In genomic region chr5:157859227-157859575, GRCh38 we compare ENCODE assay signal across 8 cellular contexts. TPM values are rescaled to one million over a fixed set of nuclear protein-coding genes. Genes with fewer than 3 reads are reported as not detected.
DNase-seq lines count a peak whose midpoint lies in the region; ATAC-seq and TF ChIP-seq lines count a peak whose summit lies in the region.

No MANE protein-coding gene starts in this region.

- no peak overlapping the region for H2BK120ac ChIP-seq in neuronal stem cell (ENCODE audit: low read depth, low read length)

- in situ Hi-C loops in ACHN (cut with HindIII; ENCODE audit: low pct_ligation_motif_present, low pct_unique_long_range_greater_than_20kb, low sequenced_read_pairs) = no loop called here

- peaks cover 7% of the 10 kb centered on the region for H3K79me1 ChIP-seq in neuronal stem cell (ENCODE audit: low read depth, low read length)

- no peak overlapping the region for H3K14ac ChIP-seq in neuronal stem cell (ENCODE audit: low read length)

- H2BK15ac ChIP-seq in neuronal stem cell (ENCODE audit: low read length) = no peak overlapping the region

- no peak overlapping the region for H2BK5ac ChIP-seq in neuronal stem cell (ENCODE audit: low read length)

- peak overlapping the region; percentile 99 for H3K4me3 Mint-ChIP-seq in CD4-positive, alpha-beta T cell
- H3K4me3 Mint-ChIP-seq in endodermal cell = peak overlapping the region; percentile 96

- ATAC-seq in CD4-positive, alpha-beta T cell (ENCODE audit: poor library complexity) = no peak
- ATAC-seq in HG02588 (IDR thresholded peaks at IDR 0.05; ENCODE audit: unreplicated experiment) (no peak), GM21367 (IDR thresholded peaks at IDR 0.05; ENCODE audit: unreplicated experiment) (no peak)

- no peak overlapping the region for H4K8ac ChIP-seq in neuronal stem cell (ENCODE audit: low read depth, low read length)

- H3K4ac ChIP-seq in neuronal stem cell (ENCODE audit: low read length) = no peak overlapping the region

- no peaks in the 10 kb centered on the region for H3K9me3 Mint-ChIP-seq in CD4-positive, alpha-beta T cell
- H3K9me3 Mint-ChIP-seq in endodermal cell = no peaks in the 10 kb centered on the region

- no peaks in the 10 kb centered on the region for H3K27me3 ChIP-seq in CD4-positive, alpha-beta T cell (ENCODE audit: control insufficient read depth, insufficient read depth, low read length)
- no peaks in the 10 kb centered on the region for H3K27me3 ChIP-seq in endodermal cell (ENCODE audit: control insufficient read depth, insufficient read depth, low read length, poor library complexity, severe bottlenecking)
- H3K27me3 ChIP-seq in neuronal stem cell (ENCODE audit: control insufficient read depth in 3 of 3, insufficient read depth in 3 of 3, low read depth in 1 of 3, low read length in 3 of 3) = no peaks in the 10 kb centered on the region

- H3K9me2 ChIP-seq in OCI-LY7 (ENCODE audit: insufficient read depth, low read length) = no peaks in the 10 kb centered on the region

- peak overlapping the region; percentile 94 for H3K27ac Mint-ChIP-seq in CD4-positive, alpha-beta T cell
- H3K27ac Mint-ChIP-seq in endodermal cell = peak overlapping the region; percentile 97

- no peak for DNase-seq in CD4-positive, alpha-beta T cell
- DNase-seq in OCI-LY7 (ENCODE audit: low spot score) = no peak
- DNase-seq in endodermal cell = no peak
- no peak for DNase-seq in neuronal stem cell (ENCODE audit: low spot score)
- DNase-seq in HEK293T (ENCODE audit: extremely low spot score) = no peak
- no peak for DNase-seq in ACHN

- H3K9ac ChIP-seq in endodermal cell (ENCODE audit: extremely low read depth, low read length, poor library complexity, severe bottlenecking) (no peak overlapping the region), neuronal stem cell (ENCODE audit: low read depth, low read length, poor library complexity) (no peak overlapping the region)

- H4K91ac ChIP-seq in neuronal stem cell (ENCODE audit: low read depth, low read length, poor library complexity) = no peak overlapping the region

- peak overlapping the region; percentile 96 for H3K4me3 ChIP-seq in OCI-LY7 (ENCODE audit: low read depth, low read length, poor library complexity, severe bottlenecking)
- H3K4me3 ChIP-seq in endodermal cell (ENCODE audit: low read length) = peak overlapping the region; percentile 93
- H3K4me3 ChIP-seq in neuronal stem cell (ENCODE audit: low read length in 2 of 2) = peak overlapping the region in 1 of 2 donors; percentile 81

- no peaks in the 10 kb centered on the region for H3K9me3 ChIP-seq in CD4-positive, alpha-beta T cell (ENCODE audit: control insufficient read depth, low read length)
- no peaks in the 10 kb centered on the region for H3K9me3 ChIP-seq in OCI-LY7 (ENCODE audit: low read length)
- H3K9me3 ChIP-seq in endodermal cell (ENCODE audit: control insufficient read depth, low read length) = no peaks in the 10 kb centered on the region
- H3K9me3 ChIP-seq in neuronal stem cell (replicated peaks in 1 of 2; ENCODE audit: control insufficient read depth in 2 of 2, insufficient read depth in 1 of 2, low read depth in 1 of 2, low read length in 2 of 2) = no peaks in the 10 kb centered on the region

- H3K79me2 ChIP-seq in OCI-LY7 (ENCODE audit: insufficient read depth, low read depth, low read length) = peaks cover 47% of the 10 kb centered on the region

- peak overlapping the region; percentile 81 for H3K27ac ChIP-seq in CD4-positive, alpha-beta T cell (ENCODE audit: low read depth, low read length)
- H3K27ac ChIP-seq in OCI-LY7 (ENCODE audit: low read depth, low read length, poor library complexity, severe bottlenecking) (peak overlapping the region; percentile 97), endodermal cell (ENCODE audit: low read depth, low read length) (no peak overlapping the region), neuronal stem cell (replicated peaks; ENCODE audit: low read length) (no peak overlapping the region)

- no peak overlapping the region for H2AK5ac ChIP-seq in neuronal stem cell (ENCODE audit: low read depth, low read length)

- H2BK12ac ChIP-seq in neuronal stem cell (ENCODE audit: low read length) = no peak overlapping the region

- no peaks in the 10 kb centered on the region for H3K27me3 Mint-ChIP-seq in CD4-positive, alpha-beta T cell
- H3K27me3 Mint-ChIP-seq in endodermal cell (ENCODE audit: insufficient read depth) = no peaks in the 10 kb centered on the region

- H3K18ac ChIP-seq in neuronal stem cell (ENCODE audit: low read length) = no peak overlapping the region

- POLR2A ChIA-PET in CD4-positive, alpha-beta T cell (lab: Charles Lee) = interaction anchor here (0.8 to 1.1 kb wide), 5 partner anchors 15 to 216 kb away, joined by 3 to 5 read pairs (median 3); no protein-coding TSS in a partner anchor
- POLR2A ChIA-PET in OCI-LY7 (lab: Charles Lee) = interaction anchor here (0.5 to 4.9 kb wide), 10 partner anchors 14 to 875 kb away, joined by 3 to 34 read pairs (median 5); no protein-coding TSS in a partner anchor
- POLR2A ChIA-PET in HEK293T (lab: Yijun Ruan, JAX) = interaction anchor here (0.6 to 1.4 kb wide), 8 partner anchors 9 to 100 kb away, joined by 3 to 5 read pairs (median 3); no protein-coding TSS in a partner anchor

- H3K4me1 ChIP-seq in OCI-LY7 (ENCODE audit: insufficient read depth, low read length, poor library complexity, severe bottlenecking) (peaks cover 82% of the 10 kb centered on the region), endodermal cell (ENCODE audit: control insufficient read depth, insufficient read depth, low read length) (no peaks in the 10 kb centered on the region), neuronal stem cell (ENCODE audit: control insufficient read depth in 2 of 2, insufficient read depth in 1 of 2, low read depth in 1 of 2, low read length in 2 of 2) (peaks cover 1 to 3% of the 10 kb centered on the region in 2 donors)

- H3K23ac ChIP-seq in neuronal stem cell (ENCODE audit: low read depth, low read length, poor library complexity) = peak overlapping the region; percentile 85

- TF ChIP-seq CTCF in CD4-positive, alpha-beta T cell (IDR thresholded peaks at IDR 0.05) = no peak
- TF ChIP-seq CTCF in OCI-LY7 (conservative IDR thresholded peaks at IDR 0.05; ENCODE audit: low read length) (no peak), endodermal cell (conservative IDR thresholded peaks at IDR 0.05) (no peak)

- H3K4me2 ChIP-seq in OCI-LY7 (ENCODE audit: low read length) = peak overlapping the region; percentile 72
- no peak overlapping the region for H3K4me2 ChIP-seq in neuronal stem cell (ENCODE audit: insufficient read depth, low read length, poor library complexity, severe bottlenecking)

- H3K36me3 Mint-ChIP-seq in CD4-positive, alpha-beta T cell (ENCODE audit: low read depth) = peaks cover 19% of the 10 kb centered on the region
- H3K36me3 Mint-ChIP-seq in endodermal cell (ENCODE audit: low read depth) = peaks cover 3% of the 10 kb centered on the region

- BruUV-seq in OCI-LY7 (replicated peaks; lab: Mats Ljungman, UMichigan) = no TSS peak

- H3K4me1 Mint-ChIP-seq in CD4-positive, alpha-beta T cell (ENCODE audit: low read depth) = peaks cover 82% of the 10 kb centered on the region
- H3K4me1 Mint-ChIP-seq in endodermal cell = peaks cover 28% of the 10 kb centered on the region

- H3K36me3 ChIP-seq in OCI-LY7 (ENCODE audit: insufficient read depth, low read length) (peaks cover 35% of the 10 kb centered on the region), endodermal cell (ENCODE audit: control insufficient read depth, insufficient read depth, low read length) (no peaks in the 10 kb centered on the region), neuronal stem cell (replicated peaks in 1 of 2; ENCODE audit: control insufficient read depth in 2 of 2, insufficient read depth in 2 of 2, low read length in 2 of 2) (peaks cover 0 to 8% of the 10 kb centered on the region in 2 donors)

- CTCF ChIA-PET in CD4-positive, alpha-beta T cell (lab: Charles Lee) = interaction anchor here (2.4 kb wide), 1 partner anchor 116 kb away, joined by 7 read pairs; the partner anchor contains the start of gene LSM11
- CTCF ChIA-PET in OCI-LY7 (lab: Charles Lee; ENCODE audit: unreplicated experiment) = interaction anchor here (0.7 to 1.0 kb wide), 3 partner anchors 28 to 39 kb away, joined by 3 to 4 read pairs (median 4); no protein-coding TSS in a partner anchor
- CTCF ChIA-PET in HEK293T (lab: Yijun Ruan, JAX) = interaction anchor here (0.7 kb wide), 1 partner anchor 89 kb away, joined by 3 read pairs; no protein-coding TSS in a partner anchor

- WGBS in endodermal cell (ENCODE audit: insufficient coverage in 1 of 2, insufficient read length in 1 of 2), 2 experiments = 35 to 80% methylated on average over 2 to 10 of the region's 10 CpGs
- WGBS in neuronal stem cell (ENCODE audit: extremely low coverage in 2 of 2, insufficient read length in 2 of 2, insufficient replicate concordance in 1 of 2), 2 donors = no CpG with 5 or more reads among the region's 10 CpGs

- H4K20me1 ChIP-seq in OCI-LY7 (ENCODE audit: insufficient read depth, low read length) = peaks cover 25% of the 10 kb centered on the region; the same call in 1 of the 2 replicates

- H2AFZ ChIP-seq in OCI-LY7 (ENCODE audit: low read length) (peak overlapping the region; percentile 51; the same call in 1 of the 2 replicates), neuronal stem cell (ENCODE audit: low read length) (peak overlapping the region; percentile 96)

- intact Hi-C loops in CD4-positive, alpha-beta T cell (cut with DNase I, micrococcal nuclease) = loop anchor here (5.0 to 10.0 kb wide), 5 partner anchors 112 to 1348 kb away; partner anchors contain the start of genes MED7 (in 1 of the 2), RNF145 (in 1 of the 2) and THG1L (in 1 of the 2)
- intact Hi-C loops in OCI-LY7 (cut with micrococcal nuclease; ENCODE audit: unreplicated experiment) = no loop called here

TF ChIP-seq in HEK293T, 16 proteins besides CTCF, POLR2A, EP300 and RAD21 (continues in another document):
- TF ChIP-seq TARDBP (IDR thresholded peaks at IDR 0.05) = no peak
- no peak for TF ChIP-seq LEF1 (IDR thresholded peaks at IDR 0.05; ENCODE audit: borderline replicate concordance)
- TF ChIP-seq BHLHE40 (IDR thresholded peaks at IDR 0.05; ENCODE audit: borderline replicate concordance) = no peak
- TF ChIP-seq HDGF (IDR thresholded peaks at IDR 0.05; ENCODE audit: borderline replicate concordance) = no peak
- no peak for TF ChIP-seq FOXM1 (IDR thresholded peaks at IDR 0.05; ENCODE audit: borderline replicate concordance)
- no peak for TF ChIP-seq FOXA1 (IDR thresholded peaks at IDR 0.05)
- no peak for TF ChIP-seq L3MBTL2 (conservative IDR thresholded peaks at IDR 0.05)
- TF ChIP-seq NFRKB (IDR thresholded peaks at IDR 0.05) = no peak

RNA-seq across cellular contexts. Expression of gene CLINT1, which starts 0.3 kb away (rescaled TPM):
- 10 to 100 TPM; 89.9 to 91.3 TPM for total RNA-seq in CD4-positive, alpha-beta T cell
- total RNA-seq in OCI-LY7 (2014; rRNA removed; shearing (Covaris generic)) = 86.1 and 107 TPM in 2 replicates
- total RNA-seq in OCI-LY7 (2022) = 120 and 135 TPM in 2 replicates
- total RNA-seq in endodermal cell = 10 to 100 TPM; 91.6 to 92.7 TPM
- polyA plus RNA-seq in endodermal cell (2013, experiment 1 of 2) = 66.8 TPM
- polyA plus RNA-seq in endodermal cell (2013, experiment 2 of 2) = 56.7 TPM
- polyA plus RNA-seq in neuronal stem cell (2013, experiment 1 of 2) = 45.1 TPM
- polyA plus RNA-seq in neuronal stem cell (2013, experiment 2 of 2) = 44.1 TPM

Comparison
In these comparisons a context has a peak if more than half of its experiments do, and no peak if none do; other contexts are left out.
1. H3K27ac ChIP-seq: peak in CD4-positive, alpha-beta T cell (single experiment) and OCI-LY7 (single experiment); none in endodermal cell (single experiment) and neuronal stem cell (single experiment).